1 cellular context compared by ENCODE assay signal in the genomic region with DNA sequence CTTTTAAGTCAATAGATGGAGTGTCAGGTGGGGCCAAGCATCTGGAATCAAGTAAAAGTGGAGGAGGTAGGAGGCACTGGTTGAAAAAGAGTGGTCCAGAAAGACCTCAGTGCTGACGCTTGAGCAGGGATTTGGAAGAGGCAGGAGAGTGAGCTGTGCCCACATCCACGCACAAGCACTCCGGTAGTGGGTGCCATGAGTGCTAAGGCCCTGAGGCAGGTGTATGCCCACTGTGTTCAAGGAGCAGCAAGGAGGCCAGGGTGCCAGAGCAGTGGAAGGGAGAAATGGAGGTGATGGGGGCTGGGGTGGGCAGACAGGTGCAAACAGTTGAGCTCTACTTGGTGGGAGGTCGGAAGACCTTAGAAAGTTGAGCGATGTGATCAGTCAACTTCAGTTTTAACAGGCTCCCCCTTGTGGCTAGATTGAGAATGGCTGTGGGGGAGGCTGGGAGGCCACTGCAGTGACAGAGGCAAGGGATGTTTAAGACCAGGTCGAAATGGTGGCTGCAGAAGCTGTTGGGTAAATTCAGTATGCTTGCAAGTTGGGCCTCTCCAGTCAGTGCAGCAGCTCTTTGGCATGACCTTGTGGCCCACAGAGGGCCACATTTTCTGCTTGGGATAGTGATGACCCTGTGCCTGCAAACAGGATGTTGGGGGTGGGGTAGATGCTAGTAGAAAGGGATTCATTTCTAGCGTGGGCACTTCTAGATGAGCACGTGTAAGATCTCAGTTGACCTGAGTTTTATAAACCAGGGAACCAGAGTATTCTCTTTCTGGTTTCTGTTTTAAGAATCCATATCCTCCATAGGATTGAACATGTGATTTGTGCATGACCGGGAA.
TF ChIP-seq lines count a peak whose summit lies in the region.

No MANE protein-coding gene starts in this region.

TF ChIP-seq in HepG2, 621 proteins besides CTCF, POLR2A, EP300 and RAD21 (continued from another document):
- TF ChIP-seq, protein P1, sequence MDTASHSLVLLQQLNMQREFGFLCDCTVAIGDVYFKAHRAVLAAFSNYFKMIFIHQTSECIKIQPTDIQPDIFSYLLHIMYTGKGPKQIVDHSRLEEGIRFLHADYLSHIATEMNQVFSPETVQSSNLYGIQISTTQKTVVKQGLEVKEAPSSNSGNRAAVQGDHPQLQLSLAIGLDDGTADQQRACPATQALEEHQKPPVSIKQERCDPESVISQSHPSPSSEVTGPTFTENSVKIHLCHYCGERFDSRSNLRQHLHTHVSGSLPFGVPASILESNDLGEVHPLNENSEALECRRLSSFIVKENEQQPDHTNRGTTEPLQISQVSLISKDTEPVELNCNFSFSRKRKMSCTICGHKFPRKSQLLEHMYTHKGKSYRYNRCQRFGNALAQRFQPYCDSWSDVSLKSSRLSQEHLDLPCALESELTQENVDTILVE (CRISPR knock-in tag; IDR thresholded peaks at IDR 0.05), result no peak
- TF ChIP-seq FOXA3 (CRISPR knock-in tag; IDR thresholded peaks at IDR 0.05), result no peak
- no peak for TF ChIP-seq ZFP36 (IDR thresholded peaks at IDR 0.05; ENCODE audit: borderline replicate concordance, low read depth, low read length, partially characterized antibody)
- TF ChIP-seq FOSL2 (CRISPR knock-in tag; IDR thresholded peaks at IDR 0.05), result no peak
- no peak for TF ChIP-seq ATAD3A (CRISPR knock-in tag; IDR thresholded peaks at IDR 0.05)
- peak; percentile 26; the same call in 1 of the 2 replicates for TF ChIP-seq SMC3 (IDR thresholded peaks at IDR 0.05; ENCODE audit: low read length)
- TF ChIP-seq, protein P2, sequence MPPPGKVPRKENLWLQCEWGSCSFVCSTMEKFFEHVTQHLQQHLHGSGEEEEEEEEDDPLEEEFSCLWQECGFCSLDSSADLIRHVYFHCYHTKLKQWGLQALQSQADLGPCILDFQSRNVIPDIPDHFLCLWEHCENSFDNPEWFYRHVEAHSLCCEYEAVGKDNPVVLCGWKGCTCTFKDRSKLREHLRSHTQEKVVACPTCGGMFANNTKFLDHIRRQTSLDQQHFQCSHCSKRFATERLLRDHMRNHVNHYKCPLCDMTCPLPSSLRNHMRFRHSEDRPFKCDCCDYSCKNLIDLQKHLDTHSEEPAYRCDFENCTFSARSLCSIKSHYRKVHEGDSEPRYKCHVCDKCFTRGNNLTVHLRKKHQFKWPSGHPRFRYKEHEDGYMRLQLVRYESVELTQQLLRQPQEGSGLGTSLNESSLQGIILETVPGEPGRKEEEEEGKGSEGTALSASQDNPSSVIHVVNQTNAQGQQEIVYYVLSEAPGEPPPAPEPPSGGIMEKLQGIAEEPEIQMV (CRISPR knock-in tag; IDR thresholded peaks at IDR 0.05; ENCODE audit: low read depth), result no peak
- no peak for TF ChIP-seq ATF7 (IDR thresholded peaks at IDR 0.05)
- no peak for TF ChIP-seq ATF7 (CRISPR knock-in tag; IDR thresholded peaks at IDR 0.05)
- no peak for TF ChIP-seq ZNF775 (CRISPR knock-in tag; IDR thresholded peaks at IDR 0.05; ENCODE audit: borderline replicate concordance)
- no peak for TF ChIP-seq ZNF839 (CRISPR knock-in tag; IDR thresholded peaks at IDR 0.05; ENCODE audit: borderline replicate concordance)
- TF ChIP-seq STAG1 (CRISPR knock-in tag; IDR thresholded peaks at IDR 0.05), result peak; percentile 16; the same call in 1 of the 2 replicates
